Comparison of ENCODE assay signal across 8 cellular contexts in genomic region chr14:105528197-105528858, GRCh38. TPM values are rescaled to one million over a fixed set of nuclear protein-coding genes. Genes with fewer than 3 reads are reported as not detected.
A peak's percentile ranks its signal among the peaks of the same experiment; 100 is the strongest.
DNase-seq lines count a peak whose midpoint lies in the region; ATAC-seq and TF ChIP-seq lines count a peak whose summit lies in the region.

No MANE protein-coding gene starts in this region.

- H2AFZ ChIP-seq in neural progenitor cell (replicated peaks) = peak overlapping the region; percentile 52

- H3K79me2 ChIP-seq in neural progenitor cell (ENCODE audit: low read depth) = no peaks in the 10 kb centered on the region

- peaks cover 4% of the 10 kb centered on the region; the same call in 1 of the 2 replicates for H3K4me1 ChIP-seq in HUES6 (ENCODE audit: control insufficient read depth, insufficient read depth, low read length)
- no peaks in the 10 kb centered on the region for H3K4me1 ChIP-seq in neural progenitor cell

- no peaks in the 10 kb centered on the region for H3K36me3 ChIP-seq in HUES6 (ENCODE audit: control insufficient read depth, insufficient read depth, low read length)
- no peaks in the 10 kb centered on the region for H3K36me3 ChIP-seq in neural progenitor cell

- H3K27ac Mint-ChIP-seq in neural progenitor cell = no peak overlapping the region
- H3K27ac Mint-ChIP-seq in stimulated activated naive CD8-positive, alpha-beta T cell treated with anti-CD3 and anti-CD28 coated beads, Interleukin-15, Interleukin-2, amounts not matched to agents 100 ng/mL and 50 ng/mL, for 24 hours = peak overlapping the region; percentile 95

- no peak for ATAC-seq in GM19035 (IDR thresholded peaks at IDR 0.05; ENCODE audit: unreplicated experiment)

- H3K27ac ChIP-seq in HUES6 (ENCODE audit: low read depth, low read length) = no peak overlapping the region
- H3K27ac ChIP-seq in neural progenitor cell = no peak overlapping the region

- H3K9ac ChIP-seq in HUES6 (ENCODE audit: low read length) (peak overlapping the region; percentile 42), neural progenitor cell (no peak overlapping the region)

- no peaks in the 10 kb centered on the region for H3F3A ChIP-seq in neural progenitor cell (ENCODE audit: low read depth)

- H3K9me3 Mint-ChIP-seq in neural progenitor cell = no peaks in the 10 kb centered on the region
- H3K9me3 Mint-ChIP-seq in stimulated activated naive CD8-positive, alpha-beta T cell treated with anti-CD3 and anti-CD28 coated beads, Interleukin-15, Interleukin-2, amounts not matched to agents 100 ng/mL and 50 ng/mL, for 24 hours = no peaks in the 10 kb centered on the region

- peaks cover 6% of the 10 kb centered on the region for H3K27me3 Mint-ChIP-seq in neural progenitor cell (ENCODE audit: insufficient read depth, low read depth)
- peaks cover 20% of the 10 kb centered on the region for H3K27me3 Mint-ChIP-seq in stimulated activated naive CD8-positive, alpha-beta T cell treated with anti-CD3 and anti-CD28 coated beads, Interleukin-15, Interleukin-2, amounts not matched to agents 100 ng/mL and 50 ng/mL, for 24 hours

- H4K20me1 ChIP-seq in neural progenitor cell (ENCODE audit: low read depth) = no peaks in the 10 kb centered on the region

- peak overlapping the region; percentile 70 for H3K4me2 ChIP-seq in neural progenitor cell

- peak overlapping the region; percentile 81 for H3K4me3 Mint-ChIP-seq in neural progenitor cell
- H3K4me3 Mint-ChIP-seq in stimulated activated naive CD8-positive, alpha-beta T cell treated with anti-CD3 and anti-CD28 coated beads, Interleukin-15, Interleukin-2, amounts not matched to agents 100 ng/mL and 50 ng/mL, for 24 hours = peak overlapping the region; percentile 85

- peaks cover 45% of the 10 kb centered on the region for H3K27me3 ChIP-seq in HUES6 (ENCODE audit: control insufficient read depth, insufficient read depth, low read length)
- H3K27me3 ChIP-seq in neural progenitor cell = peaks cover 61% of the 10 kb centered on the region

- TF ChIP-seq CTCF in foreskin fibroblast (IDR thresholded peaks at IDR 0.05; ENCODE audit: low read depth, low read length) = peak; percentile 68
- TF ChIP-seq CTCF in neural progenitor cell (IDR thresholded peaks at IDR 0.05) = peak; percentile 62

- H3K4me1 Mint-ChIP-seq in neural progenitor cell = peaks cover 6% of the 10 kb centered on the region
- peaks cover 27% of the 10 kb centered on the region for H3K4me1 Mint-ChIP-seq in stimulated activated naive CD8-positive, alpha-beta T cell treated with anti-CD3 and anti-CD28 coated beads, Interleukin-15, Interleukin-2, amounts not matched to agents 100 ng/mL and 50 ng/mL, for 24 hours (ENCODE audit: low read depth)

- peak overlapping the region; percentile 59 for H3K4me3 ChIP-seq in HUES6 (ENCODE audit: low read depth, low read length)
- H3K4me3 ChIP-seq in foreskin fibroblast (ENCODE audit: low read depth in 1 of 2, low read length in 2 of 2) = peak overlapping the region; percentile 45 to 59
- peak overlapping the region; percentile 41 for H3K4me3 ChIP-seq in neural progenitor cell

- no peaks in the 10 kb centered on the region for H3K36me3 Mint-ChIP-seq in neural progenitor cell
- no peaks in the 10 kb centered on the region for H3K36me3 Mint-ChIP-seq in stimulated activated naive CD8-positive, alpha-beta T cell treated with anti-CD3 and anti-CD28 coated beads, Interleukin-15, Interleukin-2, amounts not matched to agents 100 ng/mL and 50 ng/mL, for 24 hours (ENCODE audit: low read depth)

- DNase-seq in DMS79 (lab: John Stamatoyannopoulos, UW) (peak; percentile 52), RPMI8226 (peak; percentile 77), foreskin fibroblast (peak; percentile 68 to 93), neural progenitor cell (ENCODE audit: low spot score) (peak; percentile 73)
- peak; percentile 92 for DNase-seq in activated effector memory CD4-positive, alpha-beta T cell treated with anti-CD3 and anti-CD28 coated beads, Interleukin-2, amount 50 U/mL, for 16 hours

- H3K9me3 ChIP-seq in HUES6 (ENCODE audit: control insufficient read depth, insufficient read depth, low read depth, low read length) (peaks cover 9% of the 10 kb centered on the region; the same call in 1 of the 2 replicates), neural progenitor cell (ENCODE audit: low read depth) (no peaks in the 10 kb centered on the region)

RNA-seq across cellular contexts. Expression of gene TMEM121, which starts 1.9 kb away (rescaled TPM):
- 0.90 and 3.6 TPM in 2 replicates for total RNA-seq in neural progenitor cell (ENCODE audit: low replicate concordance)

RNA-seq across cellular contexts. Expression of gene TEDC1, which starts 37.3 kb away (rescaled TPM):
- 3.6 and 25.0 TPM in 2 replicates for total RNA-seq in neural progenitor cell (ENCODE audit: low replicate concordance)

RNA-seq across cellular contexts. Expression of gene CRIP1, which starts 41.6 kb away (rescaled TPM):
- 2.6 TPM in 1 of 2 replicates, not detected in the other for total RNA-seq in neural progenitor cell (ENCODE audit: low replicate concordance)

RNA-seq across cellular contexts. Expression of gene CRIP2, which starts 53.7 kb away (rescaled TPM):
- total RNA-seq in neural progenitor cell (ENCODE audit: low replicate concordance) = 0.30 and 3.5 TPM in 2 replicates
